ENCODE assay signal across 23 cellular contexts in the genomic region with DNA sequence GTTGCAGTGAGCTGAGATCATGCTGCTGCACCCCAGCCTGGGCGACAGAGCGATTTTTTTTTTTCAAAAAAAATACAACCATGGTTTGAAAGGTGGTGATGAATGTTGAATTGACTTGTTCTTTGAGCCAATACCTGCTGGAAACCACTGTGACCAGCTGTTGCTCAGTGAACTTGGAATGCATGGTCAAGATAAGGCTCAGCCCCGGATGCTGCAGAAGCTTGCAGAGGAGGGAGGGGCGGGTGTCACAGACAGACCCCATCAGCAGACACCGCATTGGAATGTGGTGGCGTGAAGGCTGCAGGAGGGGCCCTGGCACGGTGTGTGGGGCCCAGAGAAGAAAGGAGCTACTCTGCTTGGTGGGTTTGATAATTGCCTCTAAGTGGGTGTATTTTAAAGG.
DNase-seq lines count a peak whose midpoint lies in the region; ATAC-seq and TF ChIP-seq lines count a peak whose summit lies in the region.
"Had no signal": no experiment of that assay in that cellular context is flagged by ENCODE, and none has a peak within 500 bp of the region (broad histone marks: within the 10 kb centered on the region; RNA-seq: fewer than 3 reads in every experiment).

No MANE protein-coding gene starts in this region.

- H3K27me3 Mint-ChIP-seq in endodermal cell (ENCODE audit: insufficient read depth), result no peaks in the 10 kb centered on the region
- H3K27me3 Mint-ChIP-seq in activated CD4-positive, alpha-beta T cell treated with anti-CD3 and anti-CD28 coated beads, Interleukin-2, amount 10 ng/mL, durations not matched to agents 7 days and 5 days, result peaks cover 6% of the 10 kb centered on the region
- H3K27me3 Mint-ChIP-seq: activated T-cell treated with anti-CD3 and anti-CD28 coated beads, Interleukin-2, amount 50 U/mL, for 24 hours had no signal

- no peaks in the 10 kb centered on the region for H3K79me1 ChIP-seq in mesendoderm (ENCODE audit: low read length)

- H3K36me3 ChIP-seq in BLaER1 treated with 17β-estradiol and CSF1 and Interleukin-3, amounts not matched to agents 10 nM and 100 nM, result peaks cover 2 to 17% (median 10%) of the 10 kb centered on the region in 11 experiments; a peak in 13 of 22 replicates
- peaks cover 21% of the 10 kb centered on the region; the same call in 1 of the 2 replicates for H3K36me3 ChIP-seq in SJCRH30
- peaks cover 5% of the 10 kb centered on the region for H3K36me3 ChIP-seq in endodermal cell (ENCODE audit: control insufficient read depth, insufficient read depth, low read length)
- H3K36me3 ChIP-seq in mesendoderm (ENCODE audit: control insufficient read depth, insufficient read depth, low read length), result no peaks in the 10 kb centered on the region
- H3K36me3 ChIP-seq: neural progenitor cell had no signal

- 61 to 67% methylated on average over 4 to 7 of the region's 7 CpGs for WGBS in endodermal cell (ENCODE audit: insufficient coverage in 1 of 2, insufficient read length in 1 of 2), 2 experiments
- WGBS in mesendoderm (ENCODE audit: extremely low coverage, insufficient coverage, low lambda C conversion rate), result no CpG with 5 or more reads among the region's 7 CpGs

- H3K4me1 ChIP-seq in BLaER1 treated with 17β-estradiol and CSF1 and Interleukin-3, amounts not matched to agents 10 nM and 100 nM, result peaks cover 93 to 99% (median 99%) of the 10 kb centered on the region in 10 experiments
- H3K4me1 ChIP-seq in SJCRH30, result peaks cover 17% of the 10 kb centered on the region
- H3K4me1 ChIP-seq in endodermal cell (ENCODE audit: control insufficient read depth, insufficient read depth, low read length), result peaks cover 19% of the 10 kb centered on the region
- H3K4me1 ChIP-seq in mesendoderm (ENCODE audit: control insufficient read depth, low read depth, low read length), result peaks cover 4% of the 10 kb centered on the region
- H3K4me1 ChIP-seq: neural progenitor cell had no signal

- no peak overlapping the region for H3K4me3 Mint-ChIP-seq in endodermal cell
- no peak overlapping the region for H3K4me3 Mint-ChIP-seq in activated CD4-positive, alpha-beta T cell treated with anti-CD3 and anti-CD28 coated beads, Interleukin-2, amount 10 ng/mL, durations not matched to agents 7 days and 5 days
- H3K4me3 Mint-ChIP-seq: activated CD4-positive, alpha-beta memory T cell treated with anti-CD3 and anti-CD28 coated beads for 36 hours; activated T-cell treated with anti-CD3 and anti-CD28 coated beads, Interleukin-2, amount 50 U/mL, for 24 hours; neural progenitor cell had no signal

- DNase-seq in SJCRH30, result peak; percentile 28 to 29
- peak; percentile 87 for DNase-seq in endodermal cell
- DNase-seq in mesendoderm, result peak; percentile 96
- no peak for DNase-seq in activated CD4-positive, alpha-beta T cell treated with anti-CD3 and anti-CD28 coated beads, Interleukin-2, amount 10 ng/mL, durations not matched to agents 7 days and 5 days
- no peak for DNase-seq in glomerular visceral epithelial cell (ENCODE audit: extremely low spot score)
- DNase-seq: activated CD4-positive, alpha-beta memory T cell treated with anti-CD3 and anti-CD28 coated beads for 36 hours; activated naive CD4-positive, alpha-beta T cell treated with Interleukin-2 at 50 U/mL for 16 hours; activated T-cell treated with anti-CD3 and anti-CD28 coated beads, Interleukin-2, amount 50 U/mL, for 24 hours; aorta; cortex of kidney; foreskin melanocyte; KBM-7; left colon; MV-4-11; NCI-H2081 treated with DMSO at 0.1 percent for 48 hours; NCI-H524; retina; Right ventricle myocardium superior; WERI-Rb-1 had no signal

- H3K4ac ChIP-seq in mesendoderm (ENCODE audit: low read depth, low read length), result no peak overlapping the region

- no peak overlapping the region for H4K5ac ChIP-seq in mesendoderm (ENCODE audit: low read length)

- H3K4me2 ChIP-seq in BLaER1 treated with 17β-estradiol and CSF1 and Interleukin-3, amounts not matched to agents 10 nM and 100 nM, result peak overlapping the region; percentile 82 to 96 (median 92)
- no peak overlapping the region for H3K4me2 ChIP-seq in mesendoderm (ENCODE audit: low read length)
- H3K4me2 ChIP-seq: neural progenitor cell had no signal

- H3K23ac ChIP-seq in mesendoderm (ENCODE audit: low read length), result no peak overlapping the region

- no peaks in the 10 kb centered on the region for H3K9me3 ChIP-seq in BLaER1 treated with 17β-estradiol and CSF1 and Interleukin-3, amounts not matched to agents 10 nM and 100 nM (replicated peaks in 1 of 11)
- H3K9me3 ChIP-seq in SJCRH30 (replicated peaks) (no peaks in the 10 kb centered on the region), endodermal cell (ENCODE audit: control insufficient read depth, low read length) (no peaks in the 10 kb centered on the region)

- no peaks in the 10 kb centered on the region for H3K9me3 Mint-ChIP-seq in endodermal cell
- H3K9me3 Mint-ChIP-seq in activated CD4-positive, alpha-beta T cell treated with anti-CD3 and anti-CD28 coated beads, Interleukin-2, amount 10 ng/mL, durations not matched to agents 7 days and 5 days, result no peaks in the 10 kb centered on the region
- H3K9me3 Mint-ChIP-seq: activated CD4-positive, alpha-beta memory T cell treated with anti-CD3 and anti-CD28 coated beads for 36 hours; activated T-cell treated with anti-CD3 and anti-CD28 coated beads, Interleukin-2, amount 50 U/mL, for 24 hours; neural progenitor cell had no signal

- H3K79me2 ChIP-seq in mesendoderm (ENCODE audit: control insufficient read depth, insufficient read depth, low read length), result no peaks in the 10 kb centered on the region

- H3K27ac ChIP-seq in BLaER1 treated with 17β-estradiol and CSF1 and Interleukin-3, amounts not matched to agents 10 nM and 100 nM, result peak overlapping the region; percentile 52 to 87 (median 74); a peak in 20 of 22 replicates
- H3K27ac ChIP-seq in SJCRH30, result no peak overlapping the region
- no peak overlapping the region for H3K27ac ChIP-seq in endodermal cell (ENCODE audit: low read depth, low read length)
- no peak overlapping the region for H3K27ac ChIP-seq in mesendoderm (ENCODE audit: low read depth, low read length)
- H3K27ac ChIP-seq: neural progenitor cell, WERI-Rb-1 had no signal

- H2AK5ac ChIP-seq in mesendoderm (ENCODE audit: low read length), result no peak overlapping the region

- no peak overlapping the region for H2BK15ac ChIP-seq in mesendoderm (replicated peaks; ENCODE audit: low read depth)

- no peak overlapping the region for H3K56ac ChIP-seq in mesendoderm (ENCODE audit: low read length)

- H3K36me3 Mint-ChIP-seq in endodermal cell (ENCODE audit: low read depth), result no peaks in the 10 kb centered on the region
- no peaks in the 10 kb centered on the region for H3K36me3 Mint-ChIP-seq in activated CD4-positive, alpha-beta T cell treated with anti-CD3 and anti-CD28 coated beads, Interleukin-2, amount 10 ng/mL, durations not matched to agents 7 days and 5 days (ENCODE audit: low read depth)
- H3K36me3 Mint-ChIP-seq: activated CD4-positive, alpha-beta memory T cell treated with anti-CD3 and anti-CD28 coated beads for 36 hours had no signal

- H3K27ac Mint-ChIP-seq in endodermal cell, result peak overlapping the region; percentile 65
- no peak overlapping the region for H3K27ac Mint-ChIP-seq in activated CD4-positive, alpha-beta T cell treated with anti-CD3 and anti-CD28 coated beads, Interleukin-2, amount 10 ng/mL, durations not matched to agents 7 days and 5 days
- H3K27ac Mint-ChIP-seq: activated CD4-positive, alpha-beta memory T cell treated with anti-CD3 and anti-CD28 coated beads for 36 hours; activated T-cell treated with anti-CD3 and anti-CD28 coated beads, Interleukin-2, amount 50 U/mL, for 24 hours; neural progenitor cell had no signal

- H4K20me1 ChIP-seq in BLaER1 treated with 17β-estradiol and CSF1 and Interleukin-3, amounts not matched to agents 10 nM and 100 nM, result no peaks in the 10 kb centered on the region

- H3K9ac ChIP-seq in BLaER1 treated with 17β-estradiol and CSF1 and Interleukin-3, amounts not matched to agents 10 nM and 100 nM, result peak overlapping the region; percentile 54 to 78 (median 69); a peak in 19 of 22 replicates
- H3K9ac ChIP-seq in endodermal cell (ENCODE audit: extremely low read depth, low read length, poor library complexity, severe bottlenecking) (no peak overlapping the region), mesendoderm (ENCODE audit: low read length) (no peak overlapping the region)
- H3K9ac ChIP-seq: neural progenitor cell had no signal

- no peaks in the 10 kb centered on the region for H3K27me3 ChIP-seq in BLaER1 treated with 17β-estradiol and CSF1 and Interleukin-3, amounts not matched to agents 10 nM and 100 nM
- no peaks in the 10 kb centered on the region for H3K27me3 ChIP-seq in SJCRH30
- H3K27me3 ChIP-seq in endodermal cell (ENCODE audit: control insufficient read depth, insufficient read depth, low read length, poor library complexity, severe bottlenecking), result no peaks in the 10 kb centered on the region
- no peaks in the 10 kb centered on the region for H3K27me3 ChIP-seq in mesendoderm (ENCODE audit: insufficient read depth, low read length, poor library complexity)
- H3K27me3 ChIP-seq: neural progenitor cell had no signal

- H2BK5ac ChIP-seq in mesendoderm (ENCODE audit: low read length), result no peak overlapping the region

- CTCF ChIA-PET in activated CD4-positive, alpha-beta T cell treated with anti-CD3 and anti-CD28 coated beads, Interleukin-2, amount 10 ng/mL, durations not matched to agents 7 days and 5 days (lab: Charles Lee), result no interaction called here

- peaks cover 19% of the 10 kb centered on the region for H3K4me1 Mint-ChIP-seq in endodermal cell
- H3K4me1 Mint-ChIP-seq in activated CD4-positive, alpha-beta T cell treated with anti-CD3 and anti-CD28 coated beads, Interleukin-2, amount 10 ng/mL, durations not matched to agents 7 days and 5 days, result peaks cover 5% of the 10 kb centered on the region

- no peak overlapping the region for H3K18ac ChIP-seq in mesendoderm (ENCODE audit: low read length)

- no peak overlapping the region for H2BK120ac ChIP-seq in mesendoderm (ENCODE audit: low read depth, low read length)

- peak overlapping the region in 8 of 10 experiments; percentile 38 to 51 (median 45); a peak in 8 of 20 replicates for H3K4me3 ChIP-seq in BLaER1 treated with 17β-estradiol and CSF1 and Interleukin-3, amounts not matched to agents 10 nM and 100 nM
- H3K4me3 ChIP-seq in SJCRH30, result no peak overlapping the region
- no peak overlapping the region for H3K4me3 ChIP-seq in endodermal cell (ENCODE audit: low read length)
- H3K4me3 ChIP-seq in mesendoderm (ENCODE audit: low read length), result no peak overlapping the region
- H3K4me3 ChIP-seq: neural progenitor cell had no signal

- POLR2A ChIA-PET in activated CD4-positive, alpha-beta T cell treated with anti-CD3 and anti-CD28 coated beads, Interleukin-2, amount 10 ng/mL, durations not matched to agents 7 days and 5 days (lab: Charles Lee), result no interaction called here

- no peak for ATAC-seq in HG02588 (IDR thresholded peaks at IDR 0.05; ENCODE audit: unreplicated experiment)
- no peak for ATAC-seq in HG02870 (IDR thresholded peaks at IDR 0.05; ENCODE audit: unreplicated experiment)
- ATAC-seq: left colon had no signal

- no peak for TF ChIP-seq CTCF in endodermal cell (conservative IDR thresholded peaks at IDR 0.05)

- no peak overlapping the region for H4K8ac ChIP-seq in mesendoderm (ENCODE audit: low read depth, low read length)

Comparison
In these comparisons a context has a peak if more than half of its experiments do, and no peak if none do; other contexts are left out.
1. H3K27ac ChIP-seq: peak in BLaER1 treated with 17β-estradiol and CSF1 and Interleukin-3, amounts not matched to agents 10 nM and 100 nM (11 of 11); none in SJCRH30 (single experiment), endodermal cell (single experiment) and mesendoderm (single experiment).
2. H3K4me3 ChIP-seq: peak in BLaER1 treated with 17β-estradiol and CSF1 and Interleukin-3, amounts not matched to agents 10 nM and 100 nM (8 of 10); none in SJCRH30 (single experiment), endodermal cell (single experiment) and mesendoderm (single experiment).
3. H3K9ac ChIP-seq: peak in BLaER1 treated with 17β-estradiol and CSF1 and Interleukin-3, amounts not matched to agents 10 nM and 100 nM (11 of 11); none in endodermal cell (single experiment) and mesendoderm (single experiment).
4. DNase-seq: peak in SJCRH30 (2 of 2), endodermal cell (single experiment) and mesendoderm (single experiment); none in activated CD4-positive, alpha-beta T cell treated with anti-CD3 and anti-CD28 coated beads, Interleukin-2, amount 10 ng/mL, durations not matched to agents 7 days and 5 days (single experiment) and glomerular visceral epithelial cell (single experiment).